In genomic region chr3:172624999-172625398, GRCh38 we compare ENCODE assay signal across 14 cellular contexts.
"Had no signal": no experiment of that assay in that cellular context is flagged by ENCODE, and none has a peak within 500 bp of the region (broad histone marks: within the 10 kb centered on the region; RNA-seq: fewer than 3 reads in every experiment).

No MANE protein-coding gene starts in this region.

- DNase-seq: activated CD4-positive, alpha-beta T cell treated with anti-CD3 and anti-CD28 coated beads for 1 hour; activated CD4-positive, alpha-beta T cell treated with anti-CD3 and anti-CD28 coated beads, Interleukin-2, amount 50 U/mL, for 48 hours; activated effector memory CD4-positive, alpha-beta T cell treated with anti-CD3 and anti-CD28 coated beads, Interleukin-2, amount 50 U/mL, for 16 hours; activated naive CD8-positive, alpha-beta T cell treated with anti-CD3 and anti-CD28 coated beads for 36 hours; activated T-cell treated with anti-CD3 and anti-CD28 coated beads, Interleukin-2, amount 50 U/mL, for 4 hours; brain microvascular endothelial cell; effector memory CD8-positive, alpha-beta T cell; glutamatergic neuron; lower lobe of right lung; naive B cell; right cardiac atrium; stimulated activated CD4-positive, alpha-beta T cell treated with anti-CD3 and anti-CD28 coated beads, Interleukin-2, amount 100 ng/mL, for 24 hours; stimulated activated naive CD4-positive, alpha-beta T cell; substantia nigra had no signal

- H3K27me3 ChIP-seq: brain microvascular endothelial cell had no signal

- ATAC-seq: activated T-cell treated with anti-CD3 and anti-CD28 coated beads, Interleukin-2, amount 50 U/mL, for 4 hours; effector memory CD8-positive, alpha-beta T cell; lower lobe of right lung; right cardiac atrium had no signal

- H3K36me3 ChIP-seq: brain microvascular endothelial cell, lower lobe of right lung had no signal

- H3K9me3 ChIP-seq: lower lobe of right lung had no signal

- H3K27ac ChIP-seq: lower lobe of right lung had no signal

- H3K4me3 ChIP-seq: lower lobe of right lung had no signal
